In the genomic region with DNA sequence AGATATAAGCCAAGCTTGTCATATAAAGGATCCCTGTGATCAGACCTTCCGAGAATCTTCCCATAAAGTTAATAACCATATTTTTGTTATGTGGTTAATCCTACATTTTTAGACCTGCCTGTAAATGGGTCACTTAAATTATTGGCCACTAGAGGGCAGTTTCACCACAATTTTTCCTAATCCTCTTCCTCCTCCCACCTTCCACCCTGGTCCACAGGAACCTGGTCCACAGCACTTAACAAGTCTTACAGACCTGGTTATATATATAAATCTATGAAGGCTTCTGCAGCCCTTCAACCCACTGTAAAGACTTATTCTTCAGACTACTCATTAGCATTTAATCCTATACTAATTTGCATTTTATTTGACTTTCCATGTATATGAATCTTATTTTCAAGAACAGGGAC, we compare ENCODE assay signal across 8 cellular contexts. TPM values are rescaled to one million over a fixed set of nuclear protein-coding genes. Genes with fewer than 3 reads are reported as not detected.
A peak's percentile ranks its signal among the peaks of the same experiment; 100 is the strongest.
DNase-seq lines count a peak whose midpoint lies in the region; ATAC-seq and TF ChIP-seq lines count a peak whose summit lies in the region.

No MANE protein-coding gene starts in this region.

- H3K27ac ChIP-seq in transverse colon: no peak overlapping the region
- H3K27ac ChIP-seq in substantia nigra (ENCODE audit: low read depth, low read length, poor library complexity, severe bottlenecking): no peak overlapping the region

- no peak overlapping the region for H3K27ac Mint-ChIP-seq in Calu3 (ENCODE audit: unreplicated experiment)
- no peak overlapping the region for H3K27ac Mint-ChIP-seq in immature natural killer cell

- peaks cover 9% of the 10 kb centered on the region for H3K36me3 Mint-ChIP-seq in Calu3 (ENCODE audit: insufficient read depth, unreplicated experiment)
- peaks cover 0 to 11% (median 5%) of the 10 kb centered on the region in 3 donors for H3K36me3 Mint-ChIP-seq in immature natural killer cell

- H3K9me3 ChIP-seq in transverse colon: no peaks in the 10 kb centered on the region

- TF ChIP-seq CTCF in Calu3 (IDR thresholded peaks at IDR 0.05; ENCODE audit: unreplicated experiment): peak; percentile 93
- peak; percentile 58 to 75 (median 70) for TF ChIP-seq CTCF in transverse colon (IDR thresholded peaks at IDR 0.05)

- H3K4me1 Mint-ChIP-seq in Calu3 (ENCODE audit: low read depth, unreplicated experiment) (peaks cover 9% of the 10 kb centered on the region), immature natural killer cell (no peaks in the 10 kb centered on the region)

- no peaks in the 10 kb centered on the region for H3K27me3 ChIP-seq in transverse colon

- H3K9me3 Mint-ChIP-seq in Calu3 (ENCODE audit: low read depth, unreplicated experiment) (no peaks in the 10 kb centered on the region), immature natural killer cell (no peaks in the 10 kb centered on the region)

- no peaks in the 10 kb centered on the region for H3K36me3 ChIP-seq in transverse colon

- 73 to 92% methylated on average over 1 of the region's 1 CpG for WGBS in transverse colon (ENCODE audit: low coverage in 1 of 2), 2 donors

- ATAC-seq in GM21619 (IDR thresholded peaks at IDR 0.05; ENCODE audit: unreplicated experiment) (peak; percentile 57), GM18907 (IDR thresholded peaks at IDR 0.05; ENCODE audit: unreplicated experiment) (no peak)

- no peak for TF ChIP-seq EP300 in transverse colon (IDR thresholded peaks at IDR 0.05; ENCODE audit: low read depth)

- H3K27me3 Mint-ChIP-seq in Calu3 (ENCODE audit: unreplicated experiment): no peaks in the 10 kb centered on the region
- H3K27me3 Mint-ChIP-seq in immature natural killer cell (ENCODE audit: low read depth in 3 of 3): no peaks in the 10 kb centered on the region

- BruUV-seq in Calu3 (replicated peaks; lab: Mats Ljungman, UMichigan): no TSS peak

- H3K4me3 ChIP-seq in transverse colon: no peak overlapping the region

- intact Hi-C loops in Calu3 (cut with micrococcal nuclease; ENCODE audit: unreplicated experiment) (loop anchor here (2.0 to 10.0 kb wide), 4 partner anchors 90 to 586 kb away; partner anchors contain the start of gene GMNN), transverse colon (cut with DNase I; ENCODE audit: low total_unique reads) (no loop called here)

- TF ChIP-seq POLR2A in transverse colon (IDR thresholded peaks at IDR 0.05): no peak

- DNase-seq in Calu3 (peak; percentile 58), NCI-H2227 (lab: John Stamatoyannopoulos, UW; ENCODE audit: unreplicated experiment) (peak; percentile 46), amniotic epithelial cell (ENCODE audit: low read depth) (peak; percentile 63), immature natural killer cell (peak; percentile 13 to 30 (median 14)), transverse colon (no peak), substantia nigra (lab: John Stamatoyannopoulos, UW) (no peak)

- in situ Hi-C loops in transverse colon (cut with MboI; ENCODE audit: low pct_ligation_motif_present in 1 of 4, low pct_unique_long_range_greater_than_20kb in 1 of 4, low sequenced_read_pairs in 3 of 4): loop anchor here in 3 of 4 donors (10.0 to 25.0 kb wide), 3 partner anchors 74 to 256 kb away; no protein-coding TSS in a partner anchor

- CTCF ChIA-PET in Calu3 (lab: Charles Lee): interaction anchor here (1.4 kb wide), 1 partner anchor 90 kb away, joined by 9 read pairs; no protein-coding TSS in a partner anchor

- H3K4me1 ChIP-seq in transverse colon: no peaks in the 10 kb centered on the region

- no peak overlapping the region for H3K4me3 Mint-ChIP-seq in Calu3 (ENCODE audit: low read depth, unreplicated experiment)
- no peak overlapping the region for H3K4me3 Mint-ChIP-seq in immature natural killer cell

RNA-seq across cellular contexts. Expression of gene MRS2, which starts 28.3 kb away (rescaled TPM):
- total RNA-seq in Calu3 (2022) (56.0 and 56.7 TPM in 2 replicates), transverse colon (10 to 100 TPM; 18.7 to 45.3 (median 33.5) TPM)
- 10 to 100 TPM; 17.6 to 20.6 (median 17.8) TPM for polyA plus RNA-seq in immature natural killer cell

RNA-seq across cellular contexts. Expression of gene GPLD1, which starts 58.3 kb away (rescaled TPM):
- total RNA-seq in Calu3 (2022): 2.0 and 3.5 TPM in 2 replicates
- under 1 TPM in 1 of 3 donors, not detected in 2; 0.06 TPM for polyA plus RNA-seq in immature natural killer cell
- 1 to 10 TPM in 3 of 4 donors, under 1 TPM in 1; 0.96 to 5.2 (median 1.4) TPM for total RNA-seq in transverse colon

Comparison
In these comparisons a context has a peak if more than half of its experiments do, and no peak if none do; other contexts are left out.
1. DNase-seq: peak in Calu3 (single experiment), NCI-H2227 (single experiment), amniotic epithelial cell (single experiment) and immature natural killer cell (3 of 3); none in transverse colon (single experiment) and substantia nigra (0 of 49).